ENCODE assay signal across 1 cellular context in the genomic region with DNA sequence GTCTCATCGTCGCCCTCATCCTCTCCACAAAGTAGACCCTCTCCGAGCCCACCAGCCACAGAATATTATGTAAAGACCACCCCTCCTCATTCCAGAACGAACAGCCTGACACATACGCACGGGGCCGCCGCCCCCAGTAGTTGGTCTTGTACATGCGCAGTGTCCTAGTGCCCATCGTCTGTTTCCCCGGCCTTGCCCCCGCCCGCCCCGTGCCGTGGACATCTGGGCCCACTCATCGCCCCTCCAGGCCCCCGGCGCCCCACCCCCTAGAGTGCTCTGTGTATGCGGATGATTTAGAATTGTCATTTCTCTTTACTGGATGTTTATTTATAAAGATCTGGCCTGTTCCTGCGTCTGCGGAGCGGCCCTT.
TF ChIP-seq lines count a peak whose summit lies in the region.

No MANE protein-coding gene starts in this region.

TF ChIP-seq in SK-N-SH, 30 proteins besides CTCF, POLR2A, EP300 and RAD21 (continued from another document):
- TF ChIP-seq, protein P1, sequence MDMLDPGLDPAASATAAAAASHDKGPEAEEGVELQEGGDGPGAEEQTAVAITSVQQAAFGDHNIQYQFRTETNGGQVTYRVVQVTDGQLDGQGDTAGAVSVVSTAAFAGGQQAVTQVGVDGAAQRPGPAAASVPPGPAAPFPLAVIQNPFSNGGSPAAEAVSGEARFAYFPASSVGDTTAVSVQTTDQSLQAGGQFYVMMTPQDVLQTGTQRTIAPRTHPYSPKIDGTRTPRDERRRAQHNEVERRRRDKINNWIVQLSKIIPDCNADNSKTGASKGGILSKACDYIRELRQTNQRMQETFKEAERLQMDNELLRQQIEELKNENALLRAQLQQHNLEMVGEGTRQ (IDR thresholded peaks at IDR 0.05; ENCODE audit: borderline replicate concordance, low read depth, low read length), result no peak
- TF ChIP-seq, protein P2, sequence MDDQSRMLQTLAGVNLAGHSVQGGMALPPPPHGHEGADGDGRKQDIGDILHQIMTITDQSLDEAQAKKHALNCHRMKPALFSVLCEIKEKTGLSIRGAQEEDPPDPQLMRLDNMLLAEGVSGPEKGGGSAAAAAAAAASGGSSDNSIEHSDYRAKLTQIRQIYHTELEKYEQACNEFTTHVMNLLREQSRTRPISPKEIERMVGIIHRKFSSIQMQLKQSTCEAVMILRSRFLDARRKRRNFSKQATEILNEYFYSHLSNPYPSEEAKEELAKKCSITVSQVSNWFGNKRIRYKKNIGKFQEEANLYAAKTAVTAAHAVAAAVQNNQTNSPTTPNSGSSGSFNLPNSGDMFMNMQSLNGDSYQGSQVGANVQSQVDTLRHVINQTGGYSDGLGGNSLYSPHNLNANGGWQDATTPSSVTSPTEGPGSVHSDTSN (IDR thresholded peaks at IDR 0.05), result no peak
- no peak for TF ChIP-seq POLR2AphosphoS5 (IDR thresholded peaks at IDR 0.05; ENCODE audit: low read depth, low read length)
- TF ChIP-seq MXI1 (IDR thresholded peaks at IDR 0.05; ENCODE audit: low read depth, low read length), result no peak
